In the genomic region with DNA sequence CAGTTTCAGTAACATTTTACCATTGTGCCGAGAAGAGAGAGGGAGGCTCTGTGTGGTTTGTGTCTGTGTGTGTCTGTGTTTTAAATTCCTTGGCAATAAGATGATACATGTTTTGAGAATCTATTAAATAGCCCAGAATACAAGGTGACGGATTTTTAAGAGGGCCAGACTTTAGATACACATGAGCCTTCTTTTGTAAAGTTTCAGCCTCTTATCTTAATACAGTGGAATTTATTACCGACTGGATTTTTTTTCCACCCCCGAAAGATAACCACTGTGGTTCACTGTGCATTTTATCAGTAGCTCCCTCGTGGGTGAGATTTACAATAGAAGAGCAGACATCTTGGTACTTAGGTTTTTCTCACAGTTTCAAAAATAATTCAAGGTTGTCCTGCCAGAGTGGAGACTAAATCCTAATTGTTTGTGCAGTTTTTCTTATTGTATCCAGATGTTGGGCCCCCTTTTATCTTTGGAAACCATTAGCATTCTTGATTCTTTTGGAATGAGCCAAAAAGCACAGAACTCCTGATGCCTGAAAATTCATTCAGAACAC, we compare ENCODE assay signal across 11 cellular contexts. TPM values are rescaled to one million over a fixed set of nuclear protein-coding genes. Genes with fewer than 3 reads are reported as not detected.
DNase-seq lines count a peak whose midpoint lies in the region; ATAC-seq lines count a peak whose summit lies in the region.
"Had no signal": no experiment of that assay in that cellular context is flagged by ENCODE, and none has a peak within 500 bp of the region (broad histone marks: within the 10 kb centered on the region; RNA-seq: fewer than 3 reads in every experiment).

No MANE protein-coding gene starts in this region.

- ATAC-seq in CD4-positive, CD25-positive, alpha-beta regulatory T cell (ENCODE audit: low read depth in 2 of 2), result no peak
- ATAC-seq in naive B cell (ENCODE audit: low read depth in 2 of 2) (no peak), GM21528 (IDR thresholded peaks at IDR 0.05; ENCODE audit: low FRiP score, unreplicated experiment) (no peak), HG02973 (IDR thresholded peaks at IDR 0.05; ENCODE audit: unreplicated experiment) (no peak), GM21825 (IDR thresholded peaks at IDR 0.05; ENCODE audit: unreplicated experiment) (no peak)

- H3K27ac ChIP-seq in CD4-positive, CD25-positive, alpha-beta regulatory T cell (ENCODE audit: insufficient read depth, low read length, poor library complexity, severe bottlenecking), result no peak overlapping the region
- peak overlapping the region; percentile 32; the same call in 1 of the 2 replicates for H3K27ac ChIP-seq in HUES6 (ENCODE audit: low read depth, low read length)

- peaks cover 43% of the 10 kb centered on the region for H3K4me1 ChIP-seq in CD4-positive, CD25-positive, alpha-beta regulatory T cell (ENCODE audit: control insufficient read depth, insufficient read depth, low read length, poor library complexity, severe bottlenecking)
- H3K4me1 ChIP-seq in HUES6 (ENCODE audit: control insufficient read depth, insufficient read depth, low read length), result peaks cover 38% of the 10 kb centered on the region
- H3K4me1 ChIP-seq in adipocyte (ENCODE audit: control insufficient read depth, insufficient read depth, low read length), result peaks cover 67% of the 10 kb centered on the region

- peaks cover 92% of the 10 kb centered on the region for H3K36me3 ChIP-seq in CD4-positive, CD25-positive, alpha-beta regulatory T cell (ENCODE audit: control insufficient read depth, insufficient read depth, low read length)
- H3K36me3 ChIP-seq in HUES6 (ENCODE audit: control insufficient read depth, insufficient read depth, low read length) (no peaks in the 10 kb centered on the region), adipocyte (ENCODE audit: control insufficient read depth, insufficient read depth, low read length, severe bottlenecking) (no peaks in the 10 kb centered on the region)

- no peaks in the 10 kb centered on the region for H3K27me3 ChIP-seq in CD4-positive, CD25-positive, alpha-beta regulatory T cell (ENCODE audit: control insufficient read depth, insufficient read depth, low read length)
- no peaks in the 10 kb centered on the region for H3K27me3 ChIP-seq in HUES6 (ENCODE audit: control insufficient read depth, insufficient read depth, low read length)
- H3K27me3 ChIP-seq in adipocyte (replicated peaks; ENCODE audit: control insufficient read depth, insufficient read depth, low read length), result no peaks in the 10 kb centered on the region

- DNase-seq in CD4-positive, CD25-positive, alpha-beta regulatory T cell, result no peak
- peak; percentile 54 for DNase-seq in adipocyte (ENCODE audit: low read depth)
- DNase-seq in naive B cell, result no peak
- DNase-seq in glomerular visceral epithelial cell (ENCODE audit: extremely low spot score), result no peak
- DNase-seq: head of caudate nucleus had no signal

- no peaks in the 10 kb centered on the region for H3K9me3 Mint-ChIP-seq in CD4-positive, CD25-positive, alpha-beta regulatory T cell
- no peaks in the 10 kb centered on the region for H3K9me3 Mint-ChIP-seq in naive B cell
- H3K9me3 Mint-ChIP-seq: dendritic cell treated with granulocyte-macrophage colony-stimulating factor and Interleukin-4, amounts not matched to agents 40 ng/mL and 50 ng/mL, for 4 days had no signal

- H3K36me3 Mint-ChIP-seq in CD4-positive, CD25-positive, alpha-beta regulatory T cell, result peaks cover 40% of the 10 kb centered on the region
- peaks cover 11 to 18% of the 10 kb centered on the region in 2 donors for H3K36me3 Mint-ChIP-seq in naive B cell

- H3K9me3 ChIP-seq in CD4-positive, CD25-positive, alpha-beta regulatory T cell (ENCODE audit: control insufficient read depth in 2 of 2, low read length in 2 of 2), result no peaks in the 10 kb centered on the region
- H3K9me3 ChIP-seq in HUES6 (ENCODE audit: control insufficient read depth, insufficient read depth, low read depth, low read length) (no peaks in the 10 kb centered on the region), adipocyte (ENCODE audit: control insufficient read depth, low read length) (no peaks in the 10 kb centered on the region)
- H3K9me3 ChIP-seq: HAP-1 had no signal

- no peaks in the 10 kb centered on the region for H3K27me3 Mint-ChIP-seq in CD4-positive, CD25-positive, alpha-beta regulatory T cell
- H3K27me3 Mint-ChIP-seq in naive B cell, result no peaks in the 10 kb centered on the region
- H3K27me3 Mint-ChIP-seq: dendritic cell treated with granulocyte-macrophage colony-stimulating factor and Interleukin-4, amounts not matched to agents 40 ng/mL and 50 ng/mL, for 4 days had no signal

- no peak overlapping the region for H3K4me3 ChIP-seq in CD4-positive, CD25-positive, alpha-beta regulatory T cell (ENCODE audit: low read depth, low read length)
- H3K4me3 ChIP-seq in HUES6 (ENCODE audit: low read depth, low read length) (no peak overlapping the region), adipocyte (ENCODE audit: low read length) (peak overlapping the region; percentile 63)
- H3K4me3 ChIP-seq: HAP-1 had no signal

- peak overlapping the region; percentile 5 to 99 (median 16) for H3K27ac Mint-ChIP-seq in CD4-positive, CD25-positive, alpha-beta regulatory T cell
- H3K27ac Mint-ChIP-seq in naive B cell, result peak overlapping the region in 5 of 6 donors; percentile 24 to 82 (median 57)
- H3K27ac Mint-ChIP-seq: dendritic cell treated with granulocyte-macrophage colony-stimulating factor and Interleukin-4, amounts not matched to agents 40 ng/mL and 50 ng/mL, for 4 days had no signal

- peak overlapping the region; percentile 1 to 37 (median 28) for H3K4me3 Mint-ChIP-seq in CD4-positive, CD25-positive, alpha-beta regulatory T cell
- H3K4me3 Mint-ChIP-seq in naive B cell, result no peak overlapping the region
- H3K4me3 Mint-ChIP-seq: dendritic cell treated with granulocyte-macrophage colony-stimulating factor and Interleukin-4, amounts not matched to agents 40 ng/mL and 50 ng/mL, for 4 days had no signal

- H3K4me1 Mint-ChIP-seq in CD4-positive, CD25-positive, alpha-beta regulatory T cell, result peaks cover 19 to 81% (median 58%) of the 10 kb centered on the region in 4 donors
- peaks cover 12 to 43% (median 16%) of the 10 kb centered on the region in 3 donors for H3K4me1 Mint-ChIP-seq in naive B cell

- no peak overlapping the region for H3K9ac ChIP-seq in HUES6 (ENCODE audit: low read length)
- peak overlapping the region; percentile 80 for H3K9ac ChIP-seq in adipocyte (ENCODE audit: low read length)

RNA-seq across cellular contexts. Expression of a gene that starts 49.9 kb away (rescaled TPM):
- 375 TPM for total RNA-seq in CD4-positive, CD25-positive, alpha-beta regulatory T cell
- 100 to 1,000 TPM; 211 to 254 (median 227) TPM for polyA plus RNA-seq in CD4-positive, CD25-positive, alpha-beta regulatory T cell
- polyA plus RNA-seq in naive B cell (ENCODE audit: low read depth in 6 of 6), result 100 to 1,000 TPM; 116 to 199 (median 173) TPM

RNA-seq across cellular contexts. Expression of a gene that starts 56.0 kb away (rescaled TPM):
- 10.7 TPM for total RNA-seq in CD4-positive, CD25-positive, alpha-beta regulatory T cell
- 10 to 100 TPM; 13.8 to 24.2 (median 23.0) TPM for polyA plus RNA-seq in CD4-positive, CD25-positive, alpha-beta regulatory T cell
- 10 to 100 TPM; 24.8 to 49.1 (median 38.4) TPM for polyA plus RNA-seq in naive B cell (ENCODE audit: low read depth in 6 of 6)

Comparison
In these comparisons a context has a peak if more than half of its experiments do, and no peak if none do; other contexts are left out.
1. H3K4me3 Mint-ChIP-seq: peak in CD4-positive, CD25-positive, alpha-beta regulatory T cell (4 of 4); none in naive B cell (0 of 8).